In the genomic region with DNA sequence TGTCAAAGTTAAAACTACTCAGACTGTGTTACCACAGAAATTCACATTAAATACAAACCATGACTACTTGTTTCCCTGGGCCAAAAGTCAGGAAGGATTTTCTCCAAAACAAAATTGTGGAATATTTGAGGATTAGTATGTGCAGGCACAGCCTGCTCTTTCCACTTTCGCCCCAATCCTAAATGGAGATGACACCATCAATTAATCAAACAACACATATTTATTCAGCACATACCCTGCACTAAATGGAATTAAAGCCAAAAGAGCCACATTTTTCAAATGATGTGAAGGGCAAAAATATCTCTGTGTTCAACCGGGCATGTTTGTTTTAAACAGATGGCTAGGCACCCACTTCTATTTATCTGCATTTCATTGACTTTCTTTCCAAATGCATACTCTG, we compare ENCODE assay signal across 19 cellular contexts.
"Had no signal": no experiment of that assay in that cellular context is flagged by ENCODE, and none has a peak within 500 bp of the region (broad histone marks: within the 10 kb centered on the region; RNA-seq: fewer than 3 reads in every experiment).

No MANE protein-coding gene starts in this region.

- H3K27me3 ChIP-seq: right atrium auricular region, suprapubic skin, transverse colon, vagina had no signal

- H3K27me3 Mint-ChIP-seq: activated B cell treated with CpG ODN at 0.5 μM for 24 hours; activated CD4-positive, alpha-beta memory T cell treated with anti-CD3 and anti-CD28 coated beads for 36 hours; stimulated activated naive CD8-positive, alpha-beta T cell treated with anti-CD3 and anti-CD28 coated beads, Interleukin-15, Interleukin-2, amounts not matched to agents 100 ng/mL and 50 ng/mL, for 24 hours had no signal

- H3K4me1 Mint-ChIP-seq: activated B cell treated with CpG ODN at 0.5 μM for 24 hours; activated naive CD8-positive, alpha-beta T cell treated with anti-CD3 and anti-CD28 coated beads for 36 hours; brain; neural crest cell; T-cell had no signal

- H3K36me3 ChIP-seq: prostate gland, right atrium auricular region, suprapubic skin, transverse colon, vagina had no signal

- H3K4me1 ChIP-seq: prostate gland, right atrium auricular region, suprapubic skin, vagina had no signal

- H3K4me3 ChIP-seq: prostate gland, right atrium auricular region, skin epidermis, suprapubic skin, transverse colon, vagina had no signal

- DNase-seq: activated B cell treated with CpG ODN at 0.5 μM for 24 hours; activated CD4-positive, alpha-beta memory T cell treated with anti-CD3 and anti-CD28 coated beads for 36 hours; activated CD4-positive, alpha-beta T cell treated with anti-CD3 and anti-CD28 coated beads for 4 hours; activated naive CD4-positive, alpha-beta T cell; activated naive CD8-positive, alpha-beta T cell treated with anti-CD3 and anti-CD28 coated beads for 36 hours; activated T-cell treated with anti-CD3 and anti-CD28 coated beads for 4 hours; caudate nucleus; left cardiac atrium; stimulated activated CD4-positive, alpha-beta T cell treated with anti-CD3 and anti-CD28 coated beads, Interleukin-2, amount 100 ng/mL, for 48 hours; T-cell; transverse colon had no signal

- H3K9me3 ChIP-seq: prostate gland, right atrium auricular region, suprapubic skin, vagina had no signal

- H3K27ac ChIP-seq: prostate gland, right atrium auricular region, skin epidermis, suprapubic skin, vagina had no signal

- ATAC-seq: left cardiac atrium, T-cell had no signal

- H3K36me3 Mint-ChIP-seq: activated CD4-positive, alpha-beta memory T cell treated with anti-CD3 and anti-CD28 coated beads for 36 hours; activated naive CD8-positive, alpha-beta T cell treated with anti-CD3 and anti-CD28 coated beads for 36 hours; T-cell had no signal

- H3K9me3 Mint-ChIP-seq: activated naive CD8-positive, alpha-beta T cell treated with anti-CD3 and anti-CD28 coated beads for 36 hours; stimulated activated naive CD8-positive, alpha-beta T cell treated with anti-CD3 and anti-CD28 coated beads, Interleukin-15, Interleukin-2, amounts not matched to agents 100 ng/mL and 50 ng/mL, for 24 hours had no signal

- H3K27ac Mint-ChIP-seq: activated B cell treated with CpG ODN at 0.5 μM for 24 hours; activated CD4-positive, alpha-beta memory T cell treated with anti-CD3 and anti-CD28 coated beads for 36 hours; activated naive CD8-positive, alpha-beta T cell treated with anti-CD3 and anti-CD28 coated beads for 36 hours; stimulated activated naive CD8-positive, alpha-beta T cell treated with anti-CD3 and anti-CD28 coated beads, Interleukin-15, Interleukin-2, amounts not matched to agents 100 ng/mL and 50 ng/mL, for 24 hours; T-cell had no signal

- H3K4me3 Mint-ChIP-seq: activated B cell treated with CpG ODN at 0.5 μM for 24 hours; activated CD4-positive, alpha-beta memory T cell treated with anti-CD3 and anti-CD28 coated beads for 36 hours; activated naive CD8-positive, alpha-beta T cell treated with anti-CD3 and anti-CD28 coated beads for 36 hours; brain; neural crest cell; stimulated activated naive CD8-positive, alpha-beta T cell treated with anti-CD3 and anti-CD28 coated beads, Interleukin-15, Interleukin-2, amounts not matched to agents 100 ng/mL and 50 ng/mL, for 24 hours; T-cell had no signal
